10 cellular contexts compared by ENCODE assay signal in the genomic region with DNA sequence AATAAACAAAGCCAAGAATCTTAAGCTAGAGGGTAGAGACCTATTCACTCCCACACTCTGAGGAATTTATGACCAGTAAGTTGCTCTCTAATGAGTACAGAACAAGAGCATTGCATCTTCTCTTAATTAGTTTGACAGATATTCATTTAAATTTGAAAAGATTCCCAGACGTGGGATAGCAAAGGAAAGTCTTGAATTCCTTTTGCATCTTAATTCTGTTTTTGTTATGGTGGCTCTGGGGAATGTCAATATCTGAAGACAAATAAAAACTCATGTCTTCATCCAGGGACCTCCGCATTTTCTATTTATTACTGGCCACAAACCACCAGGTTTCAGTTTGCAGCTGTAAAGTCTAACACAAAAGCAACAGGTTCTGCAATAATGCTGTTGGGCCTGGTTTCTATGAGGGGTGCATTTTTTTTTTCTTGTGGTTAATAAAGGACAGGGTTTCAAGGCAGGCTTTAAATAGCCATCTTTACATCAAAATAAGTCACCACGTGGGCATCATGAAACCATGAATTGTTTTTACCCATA.
A peak's percentile ranks its signal among the peaks of the same experiment; 100 is the strongest.
DNase-seq lines count a peak whose midpoint lies in the region; ATAC-seq and TF ChIP-seq lines count a peak whose summit lies in the region.
"Had no signal": no experiment of that assay in that cellular context is flagged by ENCODE, and none has a peak within 500 bp of the region (broad histone marks: within the 10 kb centered on the region; RNA-seq: fewer than 3 reads in every experiment).

No MANE protein-coding gene starts in this region.

- DNase-seq in BJ (ENCODE audit: low read depth) (peak; percentile 99), chondrocyte (ENCODE audit: low spot score) (no peak), ACHN (no peak), GDM1 (lab: John Stamatoyannopoulos, UW) (no peak), NCI-H526 treated with DMSO at 0.1 percent for 48 hours (lab: John Stamatoyannopoulos, UW) (no peak)
- DNase-seq in activated CD8-positive, alpha-beta memory T cell treated with anti-CD3 and anti-CD28 coated beads, Interleukin-2, amount 50 U/mL, for 4 hours: no peak
- DNase-seq: CD8-positive, alpha-beta T cell; NCI-H1436 treated with DMSO at 0.1 percent for 48 hours had no signal

- TF ChIP-seq CTCF in BJ (IDR thresholded peaks at IDR 0.05; ENCODE audit: insufficient read depth, low read depth, low read length) (no peak), chondrocyte (IDR thresholded peaks at IDR 0.05) (no peak)

- no peaks in the 10 kb centered on the region for H3K36me3 ChIP-seq in BJ (ENCODE audit: control insufficient read depth, insufficient read depth, low read length)

- no peaks in the 10 kb centered on the region for H3K27me3 Mint-ChIP-seq in chondrocyte (ENCODE audit: low read depth)

- in situ Hi-C loops in ACHN (cut with HindIII; ENCODE audit: low pct_ligation_motif_present, low pct_unique_long_range_greater_than_20kb, low sequenced_read_pairs): no loop called here

- peak overlapping the region; percentile 78 for H3K27ac Mint-ChIP-seq in chondrocyte (ENCODE audit: unreplicated experiment)
- H3K27ac Mint-ChIP-seq: CD8-positive, alpha-beta T cell had no signal

- POLR2A ChIA-PET in BJ (lab: Charles Lee): interaction anchor here (0.6 to 1.3 kb wide), 10 partner anchors 17 to 340 kb away, joined by 3 to 7 read pairs (median 4); no protein-coding TSS in a partner anchor

- ATAC-seq in GM19455 (IDR thresholded peaks at IDR 0.05; ENCODE audit: unreplicated experiment) (peak; percentile 95), HG03108 (IDR thresholded peaks at IDR 0.05; ENCODE audit: unreplicated experiment) (peak; percentile 92)
- ATAC-seq: CD8-positive, alpha-beta T cell had no signal

- CTCF ChIA-PET in BJ (lab: Yijun Ruan, JAX): interaction anchor here (0.9 to 1.5 kb wide), 2 partner anchors 97 to 150 kb away, joined by 3 to 4 read pairs; no protein-coding TSS in a partner anchor

- no peak overlapping the region for H3K4me3 ChIP-seq in BJ (ENCODE audit: low read depth, low read length)

- no peaks in the 10 kb centered on the region for H3K36me3 Mint-ChIP-seq in chondrocyte (ENCODE audit: low read depth)
- H3K36me3 Mint-ChIP-seq: CD8-positive, alpha-beta T cell had no signal

- H3K27me3 ChIP-seq in BJ (ENCODE audit: control insufficient read depth, insufficient read depth, low read length): no peaks in the 10 kb centered on the region

- H3K9me3 Mint-ChIP-seq in chondrocyte (ENCODE audit: low read depth): no peaks in the 10 kb centered on the region
- H3K9me3 Mint-ChIP-seq: CD8-positive, alpha-beta T cell had no signal

- H3K4me1 Mint-ChIP-seq in chondrocyte (ENCODE audit: low read depth): peaks cover 70% of the 10 kb centered on the region

- no peak overlapping the region for H3K4me3 Mint-ChIP-seq in chondrocyte (ENCODE audit: unreplicated experiment)
- H3K4me3 Mint-ChIP-seq: CD8-positive, alpha-beta T cell had no signal
